In the genomic region with DNA sequence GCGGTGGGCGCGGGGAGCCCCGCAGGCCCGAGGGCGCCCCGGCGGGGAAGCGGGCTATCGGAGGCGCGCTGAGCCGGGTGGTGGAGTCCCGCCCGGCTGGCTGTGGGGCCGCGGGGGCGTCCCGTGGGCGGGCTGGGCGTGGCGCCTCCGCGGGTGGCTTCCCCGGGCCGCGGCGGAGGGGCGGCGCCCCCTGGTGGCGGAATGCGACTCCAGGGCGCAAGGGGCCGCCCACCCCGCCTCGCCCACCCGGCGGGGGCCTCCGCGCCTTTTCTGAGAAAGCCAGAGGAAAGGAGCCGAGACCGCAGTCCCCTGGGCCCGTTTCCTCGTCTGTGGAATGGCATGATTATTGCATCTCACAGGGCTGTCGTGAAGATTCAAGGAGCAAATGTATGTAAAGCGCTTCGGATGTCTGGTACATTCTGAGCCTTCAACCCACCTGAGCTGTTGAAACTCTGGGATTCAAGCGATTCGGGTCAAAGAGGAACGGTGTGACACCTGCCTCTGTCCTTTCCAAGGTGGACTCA, we compare ENCODE assay signal across 8 cellular contexts. TPM values are rescaled to one million over a fixed set of nuclear protein-coding genes. Genes with fewer than 3 reads are reported as not detected.
DNase-seq lines count a peak whose midpoint lies in the region; ATAC-seq, FAIRE-seq and TF ChIP-seq lines count a peak whose summit lies in the region.

No MANE protein-coding gene starts in this region.

- no peak overlapping the region for H3K27ac Mint-ChIP-seq in WTC11

- CTCF ChIA-PET in WTC11 (lab: Charles Lee): interaction anchor here (0.6 to 1.6 kb wide), 9 partner anchors 9 to 284 kb away, joined by 3 to 9 read pairs (median 5); no protein-coding TSS in a partner anchor

- H3K4me3 ChIP-seq in BLaER1: peak overlapping the region; percentile 66
- peak overlapping the region; percentile 7 for H3K4me3 ChIP-seq in bronchial epithelial cell (ENCODE audit: low read depth, low read length)

- H3K36me3 ChIP-seq in BLaER1 (no peaks in the 10 kb centered on the region), bronchial epithelial cell (ENCODE audit: control insufficient read depth, insufficient read depth, low read length) (no peaks in the 10 kb centered on the region)

- no peaks in the 10 kb centered on the region for H4K20me1 ChIP-seq in BLaER1

- peaks cover 6% of the 10 kb centered on the region for H3K4me1 ChIP-seq in BLaER1

- peak overlapping the region; percentile 72 for H3K4me3 Mint-ChIP-seq in WTC11

- no peaks in the 10 kb centered on the region for H3K36me3 Mint-ChIP-seq in WTC11

- H3K27me3 Mint-ChIP-seq in WTC11 (ENCODE audit: low read depth): peaks cover 22% of the 10 kb centered on the region

- H3K27me3 ChIP-seq in BLaER1 (no peaks in the 10 kb centered on the region), bronchial epithelial cell (ENCODE audit: control insufficient read depth, insufficient read depth, low read length) (peaks cover 27% of the 10 kb centered on the region)

- no peak for FAIRE-seq in HTR-8/SVneo (lab: Jason Lieb, UNC)
- peak; percentile 55 for FAIRE-seq in bronchial epithelial cell (lab: Jason Lieb, UNC)

- POLR2A ChIA-PET in WTC11 (lab: Charles Lee): no interaction called here

- TF ChIP-seq CTCF in WTC11 (IDR thresholded peaks at IDR 0.05) (peak; percentile 83), bronchial epithelial cell (IDR thresholded peaks at IDR 0.05; ENCODE audit: insufficient read depth, low read length, severe bottlenecking) (peak; percentile 60)

- DNase-seq in HTR-8/SVneo (ENCODE audit: insufficient read length, low spot score): peak; percentile 62
- peak; percentile 53 for DNase-seq in WTC11 (ENCODE audit: low spot score)
- DNase-seq in bronchial epithelial cell (ENCODE audit: low read depth): no peak
- peak; percentile 83 for DNase-seq in left kidney (ENCODE audit: low read depth, low spot score)
- peak; percentile 76 to 78 for DNase-seq in stimulated activated CD4-positive, alpha-beta T cell treated with anti-CD3 and anti-CD28 coated beads, Interleukin-2, amount 100 ng/mL, for 24 hours
- no peak for DNase-seq in A172 (ENCODE audit: low spot score)

- H3K9me3 Mint-ChIP-seq in WTC11: no peaks in the 10 kb centered on the region

- H3K27ac ChIP-seq in BLaER1: 0 out of 2 replicates have a peak overlapping the region, but pooled peaks have one; percentile 11

- H3K9me3 ChIP-seq in BLaER1: no peaks in the 10 kb centered on the region

- H3K4me2 ChIP-seq in BLaER1: peak overlapping the region; percentile 90

- ATAC-seq in GM19372 (IDR thresholded peaks at IDR 0.05; ENCODE audit: low read depth, unreplicated experiment): peak; percentile 78
- peak; percentile 55 for ATAC-seq in WTC11

- H3K9ac ChIP-seq in BLaER1: peak overlapping the region; percentile 59

- peaks cover 11% of the 10 kb centered on the region for H3K4me1 Mint-ChIP-seq in WTC11

TF ChIP-seq in WTC11, 78 proteins besides CTCF, POLR2A, EP300 and RAD21:
- peak; percentile 54 for TF ChIP-seq SP1 (CRISPR knock-in tag; conservative IDR thresholded peaks at IDR 0.05)
- TF ChIP-seq PRRX2 (CRISPR knock-in tag; IDR thresholded peaks at IDR 0.05): no peak
- TF ChIP-seq, protein P1, sequence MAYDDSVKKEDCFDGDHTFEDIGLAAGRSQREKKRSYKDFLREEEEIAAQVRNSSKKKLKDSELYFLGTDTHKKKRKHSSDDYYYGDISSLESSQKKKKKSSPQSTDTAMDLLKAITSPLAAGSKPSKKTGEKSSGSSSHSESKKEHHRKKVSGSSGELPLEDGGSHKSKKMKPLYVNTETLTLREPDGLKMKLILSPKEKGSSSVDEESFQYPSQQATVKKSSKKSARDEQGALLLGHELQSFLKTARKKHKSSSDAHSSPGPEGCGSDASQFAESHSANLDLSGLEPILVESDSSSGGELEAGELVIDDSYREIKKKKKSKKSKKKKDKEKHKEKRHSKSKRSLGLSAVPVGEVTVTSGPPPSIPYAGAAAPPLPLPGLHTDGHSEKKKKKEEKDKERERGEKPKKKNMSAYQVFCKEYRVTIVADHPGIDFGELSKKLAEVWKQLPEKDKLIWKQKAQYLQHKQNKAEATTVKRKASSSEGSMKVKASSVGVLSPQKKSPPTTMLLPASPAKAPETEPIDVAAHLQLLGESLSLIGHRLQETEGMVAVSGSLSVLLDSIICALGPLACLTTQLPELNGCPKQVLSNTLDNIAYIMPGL (CRISPR knock-in tag; IDR thresholded peaks at IDR 0.05): 0 out of 2 replicates have a peak, but pooled peaks have one; percentile 5
- peak; percentile 34; the same call in 1 of the 2 replicates for TF ChIP-seq ZNF423 (CRISPR knock-in tag; IDR thresholded peaks at IDR 0.05)
- TF ChIP-seq JUN (CRISPR knock-in tag; IDR thresholded peaks at IDR 0.05): no peak
- TF ChIP-seq TEAD1 (CRISPR knock-in tag; IDR thresholded peaks at IDR 0.05): peak; percentile 45; the same call in 1 of the 2 replicates
TF ChIP-seq in WTC11: peak in this region for 4.

RNA-seq across cellular contexts. Expression of gene RAB6B, which starts 31.9 kb away (rescaled TPM):
- total RNA-seq in WTC11 (2021): 14.9 to 21.0 TPM (median 18.0 TPM) in 3 replicates
- under 0.01 and 0.13 TPM in 2 replicates for total RNA-seq in bronchial epithelial cell
- total RNA-seq in A172 (2014; rRNA removed; shearing (Covaris generic)): 0.33 and 1.3 TPM in 2 replicates

Comparison
In these comparisons a context has a peak if more than half of its experiments do, and no peak if none do; other contexts are left out.
1. DNase-seq: peak in HTR-8/SVneo (single experiment), WTC11 (single experiment), left kidney (single experiment) and stimulated activated CD4-positive, alpha-beta T cell treated with anti-CD3 and anti-CD28 coated beads, Interleukin-2, amount 100 ng/mL, for 24 hours (2 of 2); none in bronchial epithelial cell (single experiment) and A172 (single experiment).